18 cellular contexts compared by ENCODE assay signal in genomic region chr2:136128905-136129304, GRCh38. TPM values are rescaled to one million over a fixed set of nuclear protein-coding genes. Genes with fewer than 3 reads are reported as not detected.
DNase-seq lines count a peak whose midpoint lies in the region; ATAC-seq and TF ChIP-seq lines count a peak whose summit lies in the region.
"Had no signal": no experiment of that assay in that cellular context is flagged by ENCODE, and none has a peak within 500 bp of the region (broad histone marks: within the 10 kb centered on the region; RNA-seq: fewer than 3 reads in every experiment).

No MANE protein-coding gene starts in this region.

- H3K4me1 Mint-ChIP-seq in CD4-positive, CD25-positive, alpha-beta regulatory T cell, result peaks cover 20 to 99% (median 63%) of the 10 kb centered on the region in 4 donors
- H3K4me1 Mint-ChIP-seq in activated T-helper 17 cell treated with anti-CD3 and anti-CD28 coated beads, Interleukin-2, amount 50 U/mL, for 72 hours, result peaks cover 52% of the 10 kb centered on the region
- H3K4me1 Mint-ChIP-seq in naive thymus-derived CD8-positive, alpha-beta T cell, result peaks cover 57 to 100% (median 97%) of the 10 kb centered on the region in 4 donors

- H3K27me3 ChIP-seq in CD4-positive, CD25-positive, alpha-beta regulatory T cell (ENCODE audit: control insufficient read depth, insufficient read depth, low read length), result no peaks in the 10 kb centered on the region
- H3K27me3 ChIP-seq in DND-41 (ENCODE audit: insufficient read depth, low read length, poor library complexity), result no peaks in the 10 kb centered on the region
- H3K27me3 ChIP-seq: esophagus muscularis mucosa had no signal

- peak overlapping the region; percentile 10 to 85 (median 76) for H3K4me3 Mint-ChIP-seq in CD4-positive, CD25-positive, alpha-beta regulatory T cell
- peak overlapping the region; percentile 66 for H3K4me3 Mint-ChIP-seq in activated T-helper 17 cell treated with anti-CD3 and anti-CD28 coated beads, Interleukin-2, amount 50 U/mL, for 72 hours
- peak overlapping the region; percentile 73 to 95 (median 87) for H3K4me3 Mint-ChIP-seq in naive thymus-derived CD8-positive, alpha-beta T cell

- no peaks in the 10 kb centered on the region for H4K20me1 ChIP-seq in DND-41 (ENCODE audit: insufficient read depth, low read length)

- H3K9ac ChIP-seq in DND-41 (ENCODE audit: low read depth, low read length), result peak overlapping the region; percentile 29; the same call in 1 of the 2 replicates

- peaks cover 12% of the 10 kb centered on the region for H3K27me3 Mint-ChIP-seq in CD4-positive, CD25-positive, alpha-beta regulatory T cell
- H3K27me3 Mint-ChIP-seq in activated T-helper 17 cell treated with anti-CD3 and anti-CD28 coated beads, Interleukin-2, amount 50 U/mL, for 72 hours, result no peaks in the 10 kb centered on the region
- no peaks in the 10 kb centered on the region for H3K27me3 Mint-ChIP-seq in naive thymus-derived CD8-positive, alpha-beta T cell

- H3K79me2 ChIP-seq in DND-41 (ENCODE audit: insufficient read depth, low read length), result 0 out of 2 replicates have a peak, but pooled peaks cover 2% of the 10 kb centered on the region

- peak overlapping the region; percentile 49; the same call in 1 of the 2 replicates for H3K4me2 ChIP-seq in DND-41 (ENCODE audit: insufficient read depth, low read length)

- peak overlapping the region; percentile 99 to 100 (median 99) for H3K27ac Mint-ChIP-seq in CD4-positive, CD25-positive, alpha-beta regulatory T cell
- peak overlapping the region; percentile 84 for H3K27ac Mint-ChIP-seq in activated T-helper 17 cell treated with anti-CD3 and anti-CD28 coated beads, Interleukin-2, amount 50 U/mL, for 72 hours
- peak overlapping the region; percentile 99 to 100 (median 100) for H3K27ac Mint-ChIP-seq in naive thymus-derived CD8-positive, alpha-beta T cell

- H3K27ac ChIP-seq in CD4-positive, CD25-positive, alpha-beta regulatory T cell (ENCODE audit: insufficient read depth, low read length, poor library complexity, severe bottlenecking), result peak overlapping the region; percentile 99
- H3K27ac ChIP-seq in DND-41 (ENCODE audit: low read length), result peak overlapping the region; percentile 58
- H3K27ac ChIP-seq: esophagus muscularis mucosa, SK-N-MC, VCaP had no signal

- H3K9me3 Mint-ChIP-seq in CD4-positive, CD25-positive, alpha-beta regulatory T cell, result peaks cover 0 to 1% (median 0%) of the 10 kb centered on the region in 7 donors
- no peaks in the 10 kb centered on the region for H3K9me3 Mint-ChIP-seq in activated T-helper 17 cell treated with anti-CD3 and anti-CD28 coated beads, Interleukin-2, amount 50 U/mL, for 72 hours
- H3K9me3 Mint-ChIP-seq in naive thymus-derived CD8-positive, alpha-beta T cell, result no peaks in the 10 kb centered on the region

- peaks cover 84% of the 10 kb centered on the region for H3K4me1 ChIP-seq in CD4-positive, CD25-positive, alpha-beta regulatory T cell (ENCODE audit: control insufficient read depth, insufficient read depth, low read length, poor library complexity, severe bottlenecking)
- peaks cover 97% of the 10 kb centered on the region for H3K4me1 ChIP-seq in DND-41 (ENCODE audit: insufficient read depth, low read length)

- H2AFZ ChIP-seq in DND-41 (ENCODE audit: low read depth, low read length), result no peak overlapping the region

- POLR2A ChIA-PET in naive thymus-derived CD8-positive, alpha-beta T cell (lab: Charles Lee), result interaction anchor here (1.0 to 17.3 kb wide), 9 partner anchors 7 to 253 kb away, joined by 3 to 703 read pairs (median 6); partner anchors contain the start of genes CXCR4 and MCM6

- peaks cover 4% of the 10 kb centered on the region for H3K36me3 Mint-ChIP-seq in CD4-positive, CD25-positive, alpha-beta regulatory T cell
- peaks cover 3% of the 10 kb centered on the region for H3K36me3 Mint-ChIP-seq in activated T-helper 17 cell treated with anti-CD3 and anti-CD28 coated beads, Interleukin-2, amount 50 U/mL, for 72 hours (ENCODE audit: low read depth)
- H3K36me3 Mint-ChIP-seq in naive thymus-derived CD8-positive, alpha-beta T cell, result no peaks in the 10 kb centered on the region

- no peak for ATAC-seq in CD4-positive, CD25-positive, alpha-beta regulatory T cell (ENCODE audit: low read depth in 2 of 2)
- ATAC-seq in DND-41 (ENCODE audit: insufficient read depth, low read depth) (no peak), GM18502 (IDR thresholded peaks at IDR 0.05; ENCODE audit: poor library complexity, unreplicated experiment) (no peak), GM21447 (IDR thresholded peaks at IDR 0.05; ENCODE audit: unreplicated experiment) (no peak)
- no peak for ATAC-seq in activated T-helper 17 cell treated with anti-CD3 and anti-CD28 coated beads, Interleukin-2, amount 50 U/mL, for 72 hours (replicated peaks)
- no peak for ATAC-seq in naive thymus-derived CD8-positive, alpha-beta T cell
- ATAC-seq: GM12878, heart left ventricle had no signal

- no peak for DNase-seq in CD4-positive, CD25-positive, alpha-beta regulatory T cell
- DNase-seq in DND-41, result no peak
- DNase-seq in naive thymus-derived CD8-positive, alpha-beta T cell, result no peak
- no peak for DNase-seq in effector CD4-positive, alpha-beta T cell
- no peak for DNase-seq in SK-N-DZ (ENCODE audit: low spot score)
- DNase-seq: cortex of kidney; heart left ventricle; Kasumi-1; kidney glomerular epithelial cell; NCI-H1694; stimulated activated naive CD4-positive, alpha-beta T cell treated with Interleukin-2 at 50 U/mL for 16 hours had no signal

- no peaks in the 10 kb centered on the region for H3K9me3 ChIP-seq in CD4-positive, CD25-positive, alpha-beta regulatory T cell (ENCODE audit: control insufficient read depth in 2 of 2, low read length in 2 of 2)
- no peaks in the 10 kb centered on the region for H3K9me3 ChIP-seq in DND-41 (ENCODE audit: insufficient read depth, low read length, severe bottlenecking)
- H3K9me3 ChIP-seq: esophagus muscularis mucosa, heart left ventricle had no signal

- no peak for TF ChIP-seq CTCF in DND-41 (IDR thresholded peaks at IDR 0.05; ENCODE audit: borderline replicate concordance, extremely low read depth, low read length, poor library complexity, severe bottlenecking)

- H3K4me3 ChIP-seq in CD4-positive, CD25-positive, alpha-beta regulatory T cell (ENCODE audit: low read depth, low read length), result peak overlapping the region; percentile 64
- H3K4me3 ChIP-seq in DND-41 (ENCODE audit: low read depth in 1 of 2, low read length in 2 of 2), result no peak overlapping the region
- H3K4me3 ChIP-seq: esophagus muscularis mucosa, GM12878, heart left ventricle, SK-N-MC had no signal

- H3K36me3 ChIP-seq in CD4-positive, CD25-positive, alpha-beta regulatory T cell (ENCODE audit: control insufficient read depth, insufficient read depth, low read length), result no peaks in the 10 kb centered on the region
- no peaks in the 10 kb centered on the region for H3K36me3 ChIP-seq in DND-41 (ENCODE audit: insufficient read depth, low read length)
- H3K36me3 ChIP-seq: esophagus muscularis mucosa, heart left ventricle had no signal

RNA-seq across cellular contexts. Expression of gene CXCR4, which starts 11.0 kb away (rescaled TPM):
- 2,224 TPM for total RNA-seq in CD4-positive, CD25-positive, alpha-beta regulatory T cell
- polyA plus RNA-seq in CD4-positive, CD25-positive, alpha-beta regulatory T cell, result 100 to 1,000 TPM; 536 to 682 (median 586) TPM
- 100 to 1,000 TPM; 330 to 360 TPM for total RNA-seq in activated T-helper 17 cell treated with anti-CD3 and anti-CD28 coated beads, Interleukin-2, amount 50 U/mL, for 72 hours
- 100 to 1,000 TPM; 366 TPM for total RNA-seq in naive thymus-derived CD8-positive, alpha-beta T cell
- 1,000 to 10,000 TPM in 1 of 3 donors, 100 to 1,000 TPM in 2; 439 to 1,161 (median 485) TPM for polyA plus RNA-seq in naive thymus-derived CD8-positive, alpha-beta T cell
- polyA plus RNA-seq in SK-N-DZ (2014; cell fraction: cytosol; rRNA removed), result 33.9 and 37.3 TPM in 2 replicates
- polyA plus RNA-seq in SK-N-DZ (2014; cell fraction: nucleus; rRNA removed), result 21.7 and 22.2 TPM in 2 replicates
